ENCODE assay signal across 8 cellular contexts in genomic region chr9:136847827-136848392, GRCh38. TPM values are rescaled to one million over a fixed set of nuclear protein-coding genes. Genes with fewer than 3 reads are reported as not detected.
DNase-seq lines count a peak whose midpoint lies in the region; ATAC-seq and TF ChIP-seq lines count a peak whose summit lies in the region.

No MANE protein-coding gene starts in this region.

- peak overlapping the region; percentile 65 for H3K9ac ChIP-seq in OCI-LY1 (ENCODE audit: low read length)

- peak; percentile 30 for ATAC-seq in HG03460 (IDR thresholded peaks at IDR 0.05; ENCODE audit: unreplicated experiment)
- ATAC-seq in natural killer cell = peak; percentile 35 to 41 (median 36)
- peak; percentile 60 for ATAC-seq in stimulated activated naive CD8-positive, alpha-beta T cell treated with anti-CD3 and anti-CD28 coated beads, Interleukin-15, amount 100 ng/mL, for 72 hours
- ATAC-seq in GM21619 (IDR thresholded peaks at IDR 0.05; ENCODE audit: unreplicated experiment) = no peak

- no peaks in the 10 kb centered on the region for H3K27me3 ChIP-seq in OCI-LY1 (ENCODE audit: insufficient read depth, low read length)

- H3K4me3 ChIP-seq in OCI-LY1 (ENCODE audit: low read depth, low read length, poor library complexity, severe bottlenecking) = peak overlapping the region; percentile 65

- H3K36me3 ChIP-seq in OCI-LY1 (ENCODE audit: insufficient read depth, low read length) = peaks cover 9% of the 10 kb centered on the region; the same call in 1 of the 2 replicates

- no peaks in the 10 kb centered on the region for H4K20me1 ChIP-seq in OCI-LY1 (ENCODE audit: insufficient read depth, low read length)

- peaks cover 15 to 35% of the 10 kb centered on the region in 2 donors for H3K4me1 Mint-ChIP-seq in natural killer cell
- peaks cover 50% of the 10 kb centered on the region for H3K4me1 Mint-ChIP-seq in stimulated activated naive CD8-positive, alpha-beta T cell treated with anti-CD3 and anti-CD28 coated beads, Interleukin-15, amount 100 ng/mL, for 72 hours

- H3K27ac ChIP-seq in OCI-LY1 (ENCODE audit: low read depth, low read length, poor library complexity, severe bottlenecking) = peak overlapping the region; percentile 76

- H3K9me2 ChIP-seq in OCI-LY1 (ENCODE audit: low read depth, low read length) = no peaks in the 10 kb centered on the region

- no peaks in the 10 kb centered on the region for H3K9me3 ChIP-seq in OCI-LY1 (ENCODE audit: low read length)

- TF ChIP-seq POLR2A in erythroblast (IDR thresholded peaks at IDR 0.05; ENCODE audit: low read length) = no peak

- H3K27me3 Mint-ChIP-seq in natural killer cell (ENCODE audit: low read depth in 2 of 2) = no peaks in the 10 kb centered on the region
- peaks cover 43% of the 10 kb centered on the region for H3K27me3 Mint-ChIP-seq in stimulated activated naive CD8-positive, alpha-beta T cell treated with anti-CD3 and anti-CD28 coated beads, Interleukin-15, amount 100 ng/mL, for 72 hours

- DNase-seq in COR-L47 (lab: John Stamatoyannopoulos, UW) (peak; percentile 71), activated T-cell treated with anti-CD3 and anti-CD28 coated beads for 48 hours (ENCODE audit: low read depth) (peak; percentile 84), erythroblast (lab: John Stamatoyannopoulos, UW) (peak; percentile 84), natural killer cell (peak; percentile 81)
- peak; percentile 87 to 89 for DNase-seq in stimulated activated naive CD8-positive, alpha-beta T cell treated with anti-CD3 and anti-CD28 coated beads, Interleukin-15, amount 100 ng/mL, for 72 hours

- no peaks in the 10 kb centered on the region for H3F3A ChIP-seq in OCI-LY1 (ENCODE audit: insufficient read depth, low read length)

- H2AFZ ChIP-seq in OCI-LY1 (ENCODE audit: low read length) = no peak overlapping the region

- H3K4me3 Mint-ChIP-seq in natural killer cell = peak overlapping the region; percentile 93
- peak overlapping the region; percentile 99 for H3K4me3 Mint-ChIP-seq in stimulated activated naive CD8-positive, alpha-beta T cell treated with anti-CD3 and anti-CD28 coated beads, Interleukin-15, amount 100 ng/mL, for 72 hours

- H3K27ac Mint-ChIP-seq in natural killer cell = peak overlapping the region; percentile 88 to 97
- H3K27ac Mint-ChIP-seq in stimulated activated naive CD8-positive, alpha-beta T cell treated with anti-CD3 and anti-CD28 coated beads, Interleukin-15, amount 100 ng/mL, for 72 hours = peak overlapping the region; percentile 69 to 96

- intact Hi-C loops in natural killer cell (cut with micrococcal nuclease) = loop anchor here (2.0 to 10.0 kb wide), 3 partner anchors 149 to 365 kb away; partner anchors contain the start of genes CLIC3 and SEC16A

- H3K4me1 ChIP-seq in OCI-LY1 (ENCODE audit: insufficient read depth, low read length, severe bottlenecking) = peaks cover 19% of the 10 kb centered on the region

- no peaks in the 10 kb centered on the region for H3K36me3 Mint-ChIP-seq in natural killer cell

- H3K4me2 ChIP-seq in OCI-LY1 (ENCODE audit: low read length) = peak overlapping the region; percentile 76

- no peaks in the 10 kb centered on the region for H3K9me3 Mint-ChIP-seq in natural killer cell
- no peaks in the 10 kb centered on the region for H3K9me3 Mint-ChIP-seq in stimulated activated naive CD8-positive, alpha-beta T cell treated with anti-CD3 and anti-CD28 coated beads, Interleukin-15, amount 100 ng/mL, for 72 hours

- H3K79me2 ChIP-seq in OCI-LY1 (ENCODE audit: insufficient read depth, low read length) = no peaks in the 10 kb centered on the region

- TF ChIP-seq CTCF in OCI-LY1 (IDR thresholded peaks at IDR 0.05; ENCODE audit: low read length) (no peak), natural killer cell (IDR thresholded peaks at IDR 0.05) (no peak)

RNA-seq across cellular contexts. Expression of gene PHPT1, which starts 1.3 kb away (rescaled TPM):
- total RNA-seq in natural killer cell = 10 to 100 TPM; 63.5 to 69.8 (median 67.7) TPM

RNA-seq across cellular contexts. Expression of gene MAMDC4, which starts 4.2 kb away (rescaled TPM):
- total RNA-seq in natural killer cell = 1 to 10 TPM; 4.6 to 6.5 (median 5.8) TPM

RNA-seq across cellular contexts. Expression of gene AJM1, which starts 5.6 kb away (rescaled TPM):
- 10 to 100 TPM; 26.6 to 35.6 (median 31.5) TPM for total RNA-seq in natural killer cell

RNA-seq across cellular contexts. Expression of gene EDF1, which starts 18.2 kb away (rescaled TPM):
- 100 to 1,000 TPM; 208 to 255 (median 227) TPM for total RNA-seq in natural killer cell

RNA-seq across cellular contexts. Expression of gene TRAF2, which starts 38.4 kb away (rescaled TPM):
- 10 to 100 TPM; 17.4 to 35.5 (median 25.0) TPM for total RNA-seq in natural killer cell
